In genomic region chr16:54193656-54194007, GRCh38 we compare ENCODE assay signal across 8 cellular contexts.
DNase-seq lines count a peak whose midpoint lies in the region; ATAC-seq and TF ChIP-seq lines count a peak whose summit lies in the region.

No MANE protein-coding gene starts in this region.

- H3K36me3 Mint-ChIP-seq in activated naive CD4-positive, alpha-beta T cell treated with anti-CD3 and anti-CD28 coated beads, Interleukin-2, amount 50 U/mL, for 72 hours = peaks cover 0 to 4% of the 10 kb centered on the region in 2 donors

- no peak for TF ChIP-seq EP300 in ovary (IDR thresholded peaks at IDR 0.05)

- 6 to 10% (median 8%) methylated on average over 17 of the region's 17 CpGs for WGBS in ovary, 3 donors

- H3K4me1 ChIP-seq in ovary (ENCODE audit: insufficient read depth) = no peaks in the 10 kb centered on the region

- H3K27ac Mint-ChIP-seq in activated naive CD4-positive, alpha-beta T cell treated with anti-CD3 and anti-CD28 coated beads, Interleukin-2, amount 50 U/mL, for 72 hours = no peak overlapping the region

- H3K4me3 ChIP-seq in ovary = no peak overlapping the region

- DNase-seq in DMS153 (lab: John Stamatoyannopoulos, UW) (peak; percentile 71), NCI-H510A treated with DMSO at 0.1 percent for 48 hours (lab: John Stamatoyannopoulos, UW) (peak; percentile 72), Right ventricle myocardium inferior (ENCODE audit: missing footprints) (peak; percentile 83), ovary (peak; percentile 22 to 82 (median 52))
- DNase-seq in activated naive CD4-positive, alpha-beta T cell treated with anti-CD3 and anti-CD28 coated beads, Interleukin-2, amount 50 U/mL, for 72 hours (ENCODE audit: low spot score in 2 of 2) = peak in 1 of 2 donors; percentile 58
- DNase-seq in stimulated activated naive CD4-positive, alpha-beta T cell (lab: John Stamatoyannopoulos, UW) = no peak

- TF ChIP-seq POLR2A in ovary (IDR thresholded peaks at IDR 0.05) = no peak

- no peaks in the 10 kb centered on the region for H3K9me3 ChIP-seq in ovary

- peaks cover 9 to 12% of the 10 kb centered on the region in 2 donors for H3K9me3 Mint-ChIP-seq in activated naive CD4-positive, alpha-beta T cell treated with anti-CD3 and anti-CD28 coated beads, Interleukin-2, amount 50 U/mL, for 72 hours

- H3K27me3 ChIP-seq in ovary = no peaks in the 10 kb centered on the region

- peak overlapping the region in 1 of 2 donors; percentile 46 for H3K27ac ChIP-seq in ovary

- ATAC-seq in GM19397 (IDR thresholded peaks at IDR 0.05; ENCODE audit: unreplicated experiment) = peak; percentile 86
- peak; percentile 98 for ATAC-seq in HG03442 (IDR thresholded peaks at IDR 0.05; ENCODE audit: unreplicated experiment)
- peak; percentile 64 to 78 for ATAC-seq in activated naive CD4-positive, alpha-beta T cell treated with anti-CD3 and anti-CD28 coated beads, Interleukin-2, amount 50 U/mL, for 72 hours
- peak; percentile 85 for ATAC-seq in Right ventricle myocardium inferior

- peak in 2 of 3 donors; percentile 27 to 36 for TF ChIP-seq CTCF in ovary (IDR thresholded peaks at IDR 0.05)

- no peaks in the 10 kb centered on the region for H3K36me3 ChIP-seq in ovary

- intact Hi-C loops in Right ventricle myocardium inferior (cut with DNase I) (loop anchor here (2.0 to 10.0 kb wide), 4 partner anchors 74 to 731 kb away; no protein-coding TSS in a partner anchor), ovary (cut with DNase I) (loop anchor here in 1 of 4 donors (5.0 kb wide), 1 partner anchor 224 kb away; no protein-coding TSS in a partner anchor)

Comparison
In these comparisons a context has a peak if more than half of its experiments do, and no peak if none do; other contexts are left out.
1. DNase-seq: peak in DMS153 (single experiment), NCI-H510A treated with DMSO at 0.1 percent for 48 hours (single experiment), Right ventricle myocardium inferior (single experiment) and ovary (5 of 5); none in stimulated activated naive CD4-positive, alpha-beta T cell (0 of 6).
2. Peak in every context shown above with its lines, with median percentiles within 50 percentile points of each other: ATAC-seq.